In genomic region chr18:36017232-36017631, GRCh38 we compare ENCODE assay signal across 16 cellular contexts. TPM values are rescaled to one million over a fixed set of nuclear protein-coding genes. Genes with fewer than 3 reads are reported as not detected.
DNase-seq lines count a peak whose midpoint lies in the region; ATAC-seq, FAIRE-seq and TF ChIP-seq lines count a peak whose summit lies in the region.
"Had no signal": no experiment of that assay in that cellular context is flagged by ENCODE, and none has a peak within 500 bp of the region (broad histone marks: within the 10 kb centered on the region; RNA-seq: fewer than 3 reads in every experiment).

No MANE protein-coding gene starts in this region.

- H2AFZ ChIP-seq in Karpas-422 (ENCODE audit: low read length) (no peak overlapping the region), GM12878 (ENCODE audit: control insufficient read depth, low read depth, low read length) (no peak overlapping the region), osteoblast (ENCODE audit: low read length) (no peak overlapping the region)

- TF ChIP-seq CTCF in D721Med (IDR thresholded peaks at IDR 0.05; ENCODE audit: insufficient read depth, missing control alignments) (no peak), GM12878 (IDR thresholded peaks at IDR 0.05 in 2 of 3, conservative IDR thresholded peaks at IDR 0.05 in 1 of 3; ENCODE audit: control insufficient read depth in 2 of 3, extremely low read depth in 1 of 3, insufficient read depth in 1 of 3, low read depth in 3 of 3, low read length in 3 of 3) (no peak), osteoblast (IDR thresholded peaks at IDR 0.05; ENCODE audit: extremely low read depth, low read depth, low read length) (no peak)

- TSS peak; percentile 29 for BruUV-seq in GM12878 (replicated peaks; lab: Mats Ljungman, UMichigan)

- in situ Hi-C loops in GM12878 (cut with MboI) = loop anchor here (5.0 kb wide), 1 partner anchor 265 kb away; no protein-coding TSS in a partner anchor

- no peaks in the 10 kb centered on the region; the same call in 1 of the 2 replicates for H3K36me3 ChIP-seq in Karpas-422 (ENCODE audit: insufficient read depth, low read length)
- no peaks in the 10 kb centered on the region for H3K36me3 ChIP-seq in GM12878 (ENCODE audit: control insufficient read depth in 2 of 2, insufficient read depth in 2 of 2, low read length in 1 of 2)
- no peaks in the 10 kb centered on the region for H3K36me3 ChIP-seq in osteoblast (ENCODE audit: insufficient read depth, low read length)

- H3K4me1 ChIP-seq in Karpas-422 (ENCODE audit: low read length) = peaks cover 34% of the 10 kb centered on the region
- H3K4me1 ChIP-seq in GM12878 (ENCODE audit: control insufficient read depth, insufficient read depth, low read length) = peaks cover 14% of the 10 kb centered on the region
- H3K4me1 ChIP-seq in osteoblast (ENCODE audit: insufficient read depth, low read length) = no peaks in the 10 kb centered on the region
- H3K4me1 ChIP-seq: body of pancreas had no signal

- WGBS in GM12878 (ENCODE audit: insufficient coverage, insufficient replicate concordance, low lambda C conversion rate, missing lambda C conversion rate) = 100% methylated on average over 2 of the region's 2 CpGs

- H3K4me2 ChIP-seq in Karpas-422 (ENCODE audit: low read depth, low read length, poor library complexity, severe bottlenecking) (no peak overlapping the region), GM12878 (ENCODE audit: control insufficient read depth, insufficient read depth) (no peak overlapping the region), osteoblast (ENCODE audit: insufficient read depth, low read length) (no peak overlapping the region)

- DNase-seq in D721Med (ENCODE audit: insufficient read length, low spot score) = peak; percentile 28
- no peak for DNase-seq in Karpas-422
- no peak for DNase-seq in GM12878 (ENCODE audit: low read depth, low spot score)
- peak; percentile 19 for DNase-seq in osteoblast (ENCODE audit: insufficient read length, low spot score, missing footprints)
- DNase-seq in NCI-H446 treated with DMSO at 0.1 percent for 48 hours (lab: John Stamatoyannopoulos, UW) = no peak
- DNase-seq: activated CD4-positive, alpha-beta memory T cell treated with anti-CD3 and anti-CD28 coated beads for 36 hours; activated CD8-positive, alpha-beta memory T cell treated with anti-CD3 and anti-CD28 coated beads, Interleukin-2, amount 50 U/mL, for 48 hours; activated naive CD8-positive, alpha-beta T cell treated with anti-CD3 and anti-CD28 coated beads for 36 hours; effector CD4-positive, alpha-beta T cell; GOT3; spleen; stimulated activated CD4-positive, alpha-beta T cell treated with anti-CD3 and anti-CD28 coated beads, Interleukin-2, amount 100 ng/mL, for 48 hours; T-helper 9 cell had no signal

- no peaks in the 10 kb centered on the region for H3K79me2 ChIP-seq in Karpas-422 (ENCODE audit: low read length)
- no peaks in the 10 kb centered on the region for H3K79me2 ChIP-seq in GM12878 (ENCODE audit: control insufficient read depth, insufficient read depth, low read length)
- no peaks in the 10 kb centered on the region for H3K79me2 ChIP-seq in osteoblast (ENCODE audit: insufficient read depth, low read length)

- no peak for TF ChIP-seq RAD21 in GM12878 (IDR thresholded peaks at IDR 0.05; ENCODE audit: insufficient read depth, low read depth, low read length)

- intact Hi-C loops in GM12878 (cut with micrococcal nuclease; ENCODE audit: unreplicated experiment) = loop anchor here (1.0 to 5.0 kb wide), 4 partner anchors 79 to 267 kb away; partner anchors contain the start of genes ELP2 and SLC39A6

- no peak overlapping the region for H3K9ac ChIP-seq in Karpas-422 (ENCODE audit: low read length)
- H3K9ac ChIP-seq in GM12878 (ENCODE audit: control insufficient read depth, insufficient read depth, low read length) = no peak overlapping the region

- CTCF ChIA-PET in GM12878 (lab: Yijun Ruan, JAX) = interaction anchor here (0.6 to 4.0 kb wide), 27 partner anchors 10 to 614 kb away, joined by 3 to 113 read pairs (median 5); partner anchors contain the start of genes ELP2, RPRD1A and SLC39A6

- no peaks in the 10 kb centered on the region for H3K9me3 ChIP-seq in Karpas-422 (ENCODE audit: low read length)
- H3K9me3 ChIP-seq in GM12878 (replicated peaks; ENCODE audit: control insufficient read depth, insufficient read depth, low read length) = no peaks in the 10 kb centered on the region
- H3K9me3 ChIP-seq in osteoblast (ENCODE audit: low read depth, low read length) = no peaks in the 10 kb centered on the region
- H3K9me3 ChIP-seq: body of pancreas, spleen had no signal

- no peaks in the 10 kb centered on the region for H3K9me2 ChIP-seq in Karpas-422 (replicated peaks; ENCODE audit: insufficient read depth, low read length)

- peak; percentile 11; the same call in 2 of the 3 replicates for ATAC-seq in GM12878
- no peak for ATAC-seq in GM18502 (IDR thresholded peaks at IDR 0.05; ENCODE audit: poor library complexity, unreplicated experiment)
- no peak for ATAC-seq in GM21825 (IDR thresholded peaks at IDR 0.05; ENCODE audit: unreplicated experiment)

- RAD21 ChIA-PET in GM12878 (lab: Charles Lee; ENCODE audit: unreplicated experiment) = interaction anchor here (0.6 to 3.6 kb wide), 26 partner anchors 11 to 631 kb away, joined by 3 to 41 read pairs (median 5); partner anchors contain the start of genes RMP24 and SLC39A6

- TF ChIP-seq POLR2A in GM12878 (IDR thresholded peaks at IDR 0.05; ENCODE audit: low read depth, low read length) = no peak

- H4K20me1 ChIP-seq in Karpas-422 (ENCODE audit: insufficient read depth, low read depth, low read length) (no peaks in the 10 kb centered on the region), GM12878 (ENCODE audit: control insufficient read depth, insufficient read depth) (no peaks in the 10 kb centered on the region), osteoblast (ENCODE audit: insufficient read depth, low read length) (no peaks in the 10 kb centered on the region)

- TF ChIP-seq EP300 in GM12878 (IDR thresholded peaks at IDR 0.05; ENCODE audit: borderline replicate concordance in 1 of 2, control insufficient read depth in 1 of 2, low read depth in 2 of 2, low read length in 2 of 2) = no peak

- FAIRE-seq in D721Med (lab: Jason Lieb, UNC) (no peak), GM12878 (lab: Jason Lieb, UNC) (no peak)

- POLR2A ChIA-PET in GM12878 (lab: Charles Lee) = interaction anchor here (0.6 to 1.7 kb wide), 2 partner anchors 266 to 843 kb away, joined by 4 to 6 read pairs; no protein-coding TSS in a partner anchor

- H3K27ac ChIP-seq in Karpas-422 (ENCODE audit: low read length) (peak overlapping the region; percentile 10; the same call in 1 of the 2 replicates), GM12878 (ENCODE audit: control insufficient read depth, insufficient read depth) (no peak overlapping the region), osteoblast (ENCODE audit: low read depth, low read length) (no peak overlapping the region)
- H3K27ac ChIP-seq: body of pancreas, spleen had no signal

- SMC1A ChIA-PET in GM12878 (lab: Charles Lee; ENCODE audit: uncharacterized antibody, unreplicated experiment) = interaction anchor here (0.7 to 7.0 kb wide), 22 partner anchors 10 to 554 kb away, joined by 3 to 91 read pairs (median 4); partner anchors contain the start of genes RMP24 and RPRD1A

- no peak overlapping the region for H3K4me3 ChIP-seq in Karpas-422 (ENCODE audit: low read length)
- H3K4me3 ChIP-seq in GM12878 = no peak overlapping the region
- H3K4me3 ChIP-seq in osteoblast (ENCODE audit: insufficient read depth, low read length) = no peak overlapping the region
- H3K4me3 ChIP-seq: body of pancreas, spleen had no signal

- H3K27me3 ChIP-seq in Karpas-422 (ENCODE audit: low read length) (no peaks in the 10 kb centered on the region), GM12878 (replicated peaks in 1 of 2; ENCODE audit: control insufficient read depth in 2 of 2, insufficient read depth in 2 of 2, low read length in 1 of 2) (no peaks in the 10 kb centered on the region), osteoblast (ENCODE audit: insufficient read depth, low read length) (no peaks in the 10 kb centered on the region)
- H3K27me3 ChIP-seq: body of pancreas, spleen had no signal

TF ChIP-seq in GM12878, 131 proteins besides CTCF, POLR2A, EP300 and RAD21:
- no peak for TF ChIP-seq ZSCAN29 (IDR thresholded peaks at IDR 0.05)
- peak; percentile 34; the same call in 1 of the 2 replicates for TF ChIP-seq DPF2 (IDR thresholded peaks at IDR 0.05)

RNA-seq across cellular contexts. Expression of gene RPRD1A, which starts 50.1 kb away (rescaled TPM):
- 85.5 and 102 TPM in 2 replicates for total RNA-seq in Karpas-422 (2014; rRNA removed; shearing (Covaris generic); ENCODE audit: low replicate concordance)
- 245 and 246 TPM in 2 replicates for total RNA-seq in GM12878 (2013; cell fraction: nucleolus; rRNA removed)
- total RNA-seq in GM12878 (2014; rRNA removed) = 38.6 and 45.0 TPM in 2 replicates
- 36.0 and 36.9 TPM in 2 replicates for total RNA-seq in GM12878 (2014; rRNA removed; fragmentation: Illumina TruSeq; extraction: Trizol)
- 35.3 and 36.4 TPM in 2 replicates for total RNA-seq in GM12878 (2021)
- polyA plus RNA-seq in GM12878 (2011; ENCODE audit: low read depth) = 11.4 TPM
- 66.2 and 110 TPM in 2 replicates for polyA plus RNA-seq in GM12878 (2011; rRNA removed)
- polyA plus RNA-seq in GM12878 (2011; cell fraction: cytosol; rRNA removed) = 17.7 and 19.5 TPM in 2 replicates
- polyA plus RNA-seq in GM12878 (2011; cell fraction: nucleus; rRNA removed) = 117 and 123 TPM in 2 replicates
- 16.4 and 18.6 TPM in 2 replicates for polyA plus RNA-seq in GM12878 (2012)
- polyA plus RNA-seq in GM12878 (2014; fragmentation: Illumina TruSeq; extraction: Trizol) = 33.6 and 40.2 TPM in 2 replicates
- polyA plus RNA-seq in GM12878 (2014; fragmentation: Nextera tagmentation; extraction: Ambion mirVana) = 10 to 100 TPM; 16.2 to 19.1 TPM
- 31.2 and 33.8 TPM in 2 replicates for polyA plus RNA-seq in GM12878 (2014; rRNA removed)
- 10 to 100 TPM; 36.8 to 37.5 TPM for polyA plus RNA-seq in GM12878 (2016; fragmentation: Nextera tagmentation; extraction: Ambion mirVana)
- polyA minus RNA-seq in GM12878 (2011; rRNA and poly(A)+ RNA removed) = 34.9 and 36.1 TPM in 2 replicates
- 13.0 and 13.9 TPM in 2 replicates for polyA minus RNA-seq in GM12878 (2011; cell fraction: cytosol; rRNA and poly(A)+ RNA removed)
- 65.8 and 104 TPM in 2 replicates for polyA minus RNA-seq in GM12878 (2011; cell fraction: nucleus; rRNA and poly(A)+ RNA removed)
- 31.5 and 36.2 TPM in 2 replicates for total RNA-seq in osteoblast

Comparison
In these comparisons a context has a peak if more than half of its experiments do, and no peak if none do; other contexts are left out.
1. DNase-seq: peak in D721Med (single experiment) and osteoblast (single experiment); none in Karpas-422 (single experiment), GM12878 (single experiment) and NCI-H446 treated with DMSO at 0.1 percent for 48 hours (single experiment).